1 cellular context compared by ENCODE assay signal in genomic region chr20:58388882-58389323, GRCh38.
A peak's percentile ranks its signal among the peaks of the same experiment; 100 is the strongest.
TF ChIP-seq lines count a peak whose summit lies in the region.

TSS of gene VAPB (plus strand) at chr20:58389229. CDS start at chr20:58389460, 231 bp downstream.

TF ChIP-seq in HepG2, 621 proteins besides CTCF, POLR2A, EP300 and RAD21 (continued from another document and continues in another):
- TF ChIP-seq ZUFSP (CRISPR knock-in tag; IDR thresholded peaks at IDR 0.05; ENCODE audit: borderline replicate concordance) (no peak), ZNF350 (CRISPR knock-in tag; IDR thresholded peaks at IDR 0.05; ENCODE audit: borderline replicate concordance, low read depth) (peak; percentile 45), MBNL3 (CRISPR knock-in tag; conservative IDR thresholded peaks at IDR 0.05) (no peak), THAP11 (CRISPR knock-in tag; IDR thresholded peaks at IDR 0.05) (peak; percentile 93), ZNF619 (CRISPR knock-in tag; IDR thresholded peaks at IDR 0.05) (no peak; the same call in 1 of the 2 replicates), ZNF598 (CRISPR knock-in tag; IDR thresholded peaks at IDR 0.05; ENCODE audit: borderline replicate concordance) (no peak), GATAD1 (CRISPR knock-in tag; IDR thresholded peaks at IDR 0.05) (peak; percentile 88), ZNF282 (IDR thresholded peaks at IDR 0.05; ENCODE audit: partially characterized antibody) (no peak), ZFP36L1 (CRISPR knock-in tag; IDR thresholded peaks at IDR 0.05) (no peak; the same call in 1 of the 2 replicates), ZNF605 (CRISPR knock-in tag; IDR thresholded peaks at IDR 0.05) (0 out of 2 replicates have a peak, but pooled peaks have one; percentile 39), NR2F2 (IDR thresholded peaks at IDR 0.05; ENCODE audit: borderline replicate concordance, low read depth) (no peak), TERF1 (CRISPR knock-in tag; IDR thresholded peaks at IDR 0.05) (no peak), ZBTB46 (CRISPR knock-in tag; IDR thresholded peaks at IDR 0.05; ENCODE audit: borderline replicate concordance) (no peak), SMAD3 (CRISPR knock-in tag; IDR thresholded peaks at IDR 0.05) (no peak), SPEN (CRISPR knock-in tag; IDR thresholded peaks at IDR 0.05; ENCODE audit: low read depth) (peak; percentile 100), TGIF2 (CRISPR knock-in tag; IDR thresholded peaks at IDR 0.05) (no peak; the same call in 1 of the 2 replicates), THAP7 (CRISPR knock-in tag; IDR thresholded peaks at IDR 0.05) (no peak), ZNF576 (CRISPR knock-in tag; IDR thresholded peaks at IDR 0.05) (no peak), REST (IDR thresholded peaks at IDR 0.05; ENCODE audit: borderline replicate concordance in 1 of 2, low read depth in 1 of 2, low read length in 2 of 2) (no peak), ZNF879 (CRISPR knock-in tag; IDR thresholded peaks at IDR 0.05) (no peak), GABPA (IDR thresholded peaks at IDR 0.05; ENCODE audit: low read depth, low read length) (peak; percentile 52; the same call in 1 of the 2 replicates), GABPA (CRISPR knock-in tag; IDR thresholded peaks at IDR 0.05; ENCODE audit: low read depth) (peak; percentile 42; the same call in 1 of the 2 replicates), PHF20 (CRISPR knock-in tag; IDR thresholded peaks at IDR 0.05) (peak; percentile 87), MBD4 (IDR thresholded peaks at IDR 0.05; ENCODE audit: borderline replicate concordance, low read length) (no peak), KDM5B (CRISPR knock-in tag; IDR thresholded peaks at IDR 0.05; ENCODE audit: borderline replicate concordance) (peak; percentile 92), ATF1 (CRISPR knock-in tag; IDR thresholded peaks at IDR 0.05) (no peak), ADNP (CRISPR knock-in tag; IDR thresholded peaks at IDR 0.05) (no peak), SOX5 (CRISPR knock-in tag; IDR thresholded peaks at IDR 0.05; ENCODE audit: borderline replicate concordance) (no peak), MAFF (IDR thresholded peaks at IDR 0.05; ENCODE audit: low read depth, low read length) (no peak), NCOA2 (CRISPR knock-in tag; IDR thresholded peaks at IDR 0.05) (no peak; the same call in 1 of the 2 replicates), SMAD9 (CRISPR knock-in tag; IDR thresholded peaks at IDR 0.05) (no peak), ZSCAN9 (CRISPR knock-in tag; IDR thresholded peaks at IDR 0.05; ENCODE audit: borderline replicate concordance) (peak; percentile 42; the same call in 1 of the 2 replicates), ZNF12 (CRISPR knock-in tag; IDR thresholded peaks at IDR 0.05) (no peak), ZNF362 (CRISPR knock-in tag; IDR thresholded peaks at IDR 0.05; ENCODE audit: borderline replicate concordance) (peak; percentile 18; the same call in 1 of the 2 replicates), HNRNPH1 (optimal IDR thresholded peaks at IDR 0.05; ENCODE audit: low read depth, low read length) (no peak), NRL (CRISPR knock-in tag; IDR thresholded peaks at IDR 0.05; ENCODE audit: borderline replicate concordance) (peak; percentile 37; the same call in 1 of the 2 replicates), TBX2 (CRISPR knock-in tag; IDR thresholded peaks at IDR 0.05; ENCODE audit: borderline replicate concordance) (peak; percentile 71), BRCA1 (CRISPR knock-in tag; IDR thresholded peaks at IDR 0.05) (no peak), ARNTL (CRISPR knock-in tag; IDR thresholded peaks at IDR 0.05) (no peak), AHDC1 (CRISPR knock-in tag; IDR thresholded peaks at IDR 0.05; ENCODE audit: borderline replicate concordance) (no peak), EEA1 (CRISPR knock-in tag; IDR thresholded peaks at IDR 0.05; ENCODE audit: borderline replicate concordance) (peak; percentile 92; the same call in 1 of the 2 replicates), ZGPAT (CRISPR knock-in tag; IDR thresholded peaks at IDR 0.05) (peak; percentile 59; the same call in 1 of the 2 replicates), RFXAP (CRISPR knock-in tag; IDR thresholded peaks at IDR 0.05; ENCODE audit: borderline replicate concordance) (peak; percentile 54; the same call in 1 of the 2 replicates), FOXA3 (CRISPR knock-in tag; IDR thresholded peaks at IDR 0.05) (peak; percentile 70)
